ENCODE assay signal across 30 cellular contexts in genomic region chr18:58882039-58882438, GRCh38. TPM values are rescaled to one million over a fixed set of nuclear protein-coding genes. Genes with fewer than 3 reads are reported as not detected.
DNase-seq lines count a peak whose midpoint lies in the region; ATAC-seq and TF ChIP-seq lines count a peak whose summit lies in the region.
"Had no signal": no experiment of that assay in that cellular context is flagged by ENCODE, and none has a peak within 500 bp of the region (broad histone marks: within the 10 kb centered on the region; RNA-seq: fewer than 3 reads in every experiment).

No MANE protein-coding gene starts in this region.

- no peaks in the 10 kb centered on the region for H3K9me3 Mint-ChIP-seq in activated naive CD4-positive, alpha-beta T cell treated with anti-CD3 and anti-CD28 coated beads for 36 hours
- H3K9me3 Mint-ChIP-seq: neural progenitor cell had no signal

- no peak overlapping the region for H3K27ac Mint-ChIP-seq in activated naive CD4-positive, alpha-beta T cell treated with anti-CD3 and anti-CD28 coated beads for 36 hours
- H3K27ac Mint-ChIP-seq: activated naive CD8-positive, alpha-beta T cell; neural progenitor cell had no signal

- TF ChIP-seq CTCF in brain microvascular endothelial cell (IDR thresholded peaks at IDR 0.05; ENCODE audit: low read depth, low read length, missing control alignments) = no peak
- no peak for TF ChIP-seq CTCF in fibroblast of the aortic adventitia (IDR thresholded peaks at IDR 0.05; ENCODE audit: insufficient read depth, low read length)
- TF ChIP-seq CTCF in thyroid gland (IDR thresholded peaks at IDR 0.05) = no peak

- ATAC-seq in GM18858 (IDR thresholded peaks at IDR 0.05; ENCODE audit: unreplicated experiment) = no peak
- ATAC-seq: left colon had no signal

- H3K27ac ChIP-seq in brain microvascular endothelial cell (peak overlapping the region; percentile 40), thyroid gland (peak overlapping the region in 2 of 3 donors; percentile 25 to 40)
- H3K27ac ChIP-seq: C4-2B, esophagus muscularis mucosa, SJSA1, suprapubic skin, WERI-Rb-1 had no signal

- H3K4me1 ChIP-seq in thyroid gland = peaks cover 5 to 6% of the 10 kb centered on the region in 2 donors
- H3K4me1 ChIP-seq: neural progenitor cell had no signal

- no peaks in the 10 kb centered on the region for H3K36me3 Mint-ChIP-seq in activated naive CD4-positive, alpha-beta T cell treated with anti-CD3 and anti-CD28 coated beads for 36 hours (ENCODE audit: low read depth)
- H3K36me3 Mint-ChIP-seq: activated naive CD8-positive, alpha-beta T cell had no signal

- H3K27me3 ChIP-seq in brain microvascular endothelial cell (replicated peaks) (no peaks in the 10 kb centered on the region), thyroid gland (no peaks in the 10 kb centered on the region)
- H3K27me3 ChIP-seq: esophagus muscularis mucosa, neural progenitor cell, SJSA1, suprapubic skin had no signal

- in situ Hi-C loops in brain microvascular endothelial cell (cut with HindIII; ENCODE audit: low pct_ligation_motif_present, low sequenced_read_pairs) = no loop called here

- H3K4me3 Mint-ChIP-seq in activated naive CD4-positive, alpha-beta T cell treated with anti-CD3 and anti-CD28 coated beads for 36 hours = no peak overlapping the region
- H3K4me3 Mint-ChIP-seq: activated naive CD8-positive, alpha-beta T cell; neural progenitor cell had no signal

- CTCF ChIA-PET in activated naive CD4-positive, alpha-beta T cell treated with anti-CD3 and anti-CD28 coated beads for 36 hours (lab: Charles Lee) = interaction anchor here (0.6 kb wide), 1 partner anchor 50 kb away, joined by 3 read pairs; no protein-coding TSS in a partner anchor

- H3K27me3 Mint-ChIP-seq in activated naive CD4-positive, alpha-beta T cell treated with anti-CD3 and anti-CD28 coated beads for 36 hours (ENCODE audit: low read depth) = no peaks in the 10 kb centered on the region

- no peaks in the 10 kb centered on the region for H3K9me3 ChIP-seq in thyroid gland
- H3K9me3 ChIP-seq: esophagus muscularis mucosa, SJSA1, suprapubic skin had no signal

- H3K4me3 ChIP-seq in brain microvascular endothelial cell (ENCODE audit: low read depth, low read length) = no peak overlapping the region
- H3K4me3 ChIP-seq in fibroblast of the aortic adventitia (ENCODE audit: low read depth, low read length) = no peak overlapping the region
- no peak overlapping the region for H3K4me3 ChIP-seq in thyroid gland (replicated peaks in 1 of 3)
- H3K4me3 ChIP-seq: esophagus muscularis mucosa, neural progenitor cell, SJSA1, suprapubic skin had no signal

- no peak for TF ChIP-seq POLR2A in thyroid gland (IDR thresholded peaks at IDR 0.05)

- intact Hi-C loops in thyroid gland (cut with DNase I) = no loop called here
- intact Hi-C loops in activated naive CD4-positive, alpha-beta T cell treated with anti-CD3 and anti-CD28 coated beads for 36 hours (cut with micrococcal nuclease) = no loop called here

- peaks cover under 1% of the 10 kb centered on the region for H3K4me1 Mint-ChIP-seq in activated naive CD4-positive, alpha-beta T cell treated with anti-CD3 and anti-CD28 coated beads for 36 hours (ENCODE audit: low read depth)

- WGBS in thyroid gland, 2 donors = 92 to 98% methylated on average over 4 of the region's 4 CpGs

- peak; percentile 29 for DNase-seq in GM03348 (ENCODE audit: low spot score)
- DNase-seq in brain microvascular endothelial cell = no peak
- peak; percentile 77 for DNase-seq in fibroblast of the aortic adventitia (ENCODE audit: low read depth)
- DNase-seq in thyroid gland = no peak
- no peak for DNase-seq in Ammon's horn (ENCODE audit: low spot score)
- no peak for DNase-seq in activated naive CD4-positive, alpha-beta T cell treated with anti-CD3 and anti-CD28 coated beads for 36 hours
- DNase-seq: activated CD4-positive, alpha-beta T cell treated with anti-CD3 and anti-CD28 coated beads for 48 hours; activated CD8-positive, alpha-beta memory T cell treated with anti-CD3 and anti-CD28 coated beads for 24 hours; caudate nucleus; dermis blood vessel endothelial cell; DMS79; GDM1; left colon; mammary epithelial cell; NCI-H1092 treated with DMSO at 0.1 percent for 48 hours; NCI-H1930; NCI-H2171 treated with DMSO at 0.1 percent for 48 hours; NCI-H510A; right cardiac atrium; RPMI8226; stimulated activated CD4-positive, alpha-beta T cell treated with anti-CD3 and anti-CD28 coated beads, Interleukin-1b, Interleukin-23, amount 100 ng/mL, for 48 hours; stimulated activated naive CD4-positive, alpha-beta T cell treated with Interleukin-2 at 50 U/mL for 16 hours; WERI-Rb-1 had no signal

- peaks cover 5% of the 10 kb centered on the region for H3K36me3 ChIP-seq in brain microvascular endothelial cell (replicated peaks)
- peaks cover 0 to 6% of the 10 kb centered on the region in 2 donors for H3K36me3 ChIP-seq in thyroid gland

RNA-seq across cellular contexts. Expression of gene ZNF532, which starts 17.4 kb away (rescaled TPM):
- total RNA-seq in fibroblast of the aortic adventitia (ENCODE audit: low replicate concordance) (17.3 and 42.6 TPM in 2 replicates), thyroid gland (100 to 1,000 TPM in 3 of 4 donors, 10 to 100 TPM in 1; 80.2 to 111 (median 109) TPM)
- 1 to 10 TPM; 4.0 to 4.3 TPM for total RNA-seq in activated naive CD4-positive, alpha-beta T cell treated with anti-CD3 and anti-CD28 coated beads for 36 hours

Comparison
In these comparisons a context has a peak if more than half of its experiments do, and no peak if none do; other contexts are left out.
1. DNase-seq: peak in GM03348 (single experiment) and fibroblast of the aortic adventitia (single experiment); none in brain microvascular endothelial cell (single experiment), thyroid gland (0 of 2), Ammon's horn (single experiment) and activated naive CD4-positive, alpha-beta T cell treated with anti-CD3 and anti-CD28 coated beads for 36 hours (single experiment).